19 cellular contexts compared by ENCODE assay signal in genomic region chr14:73261520-73262426, GRCh38.
"Had no signal": no experiment of that assay in that cellular context is flagged by ENCODE, and none has a peak within 500 bp of the region (broad histone marks: within the 10 kb centered on the region; RNA-seq: fewer than 3 reads in every experiment).

No MANE protein-coding gene starts in this region.

- H3K27me3 ChIP-seq: body of pancreas, hepatocyte, neural progenitor cell, ovary, thyroid gland had no signal

- H3K4me1 ChIP-seq: body of pancreas, neural progenitor cell, thyroid gland had no signal

- H3K9me3 ChIP-seq: body of pancreas, ovary, thyroid gland had no signal

- H3K27ac ChIP-seq: body of pancreas, dorsolateral prefrontal cortex, hepatocyte, neural progenitor cell, ovary, thyroid gland had no signal

- H3K9ac ChIP-seq: neural progenitor cell had no signal

- H3K4me3 ChIP-seq: body of pancreas, dorsolateral prefrontal cortex, hepatocyte, neural progenitor cell, ovary, thyroid gland had no signal

- FAIRE-seq: colon, islet of Langerhans had no signal

- ATAC-seq: activated CD8-positive, alpha-beta memory T cell treated with anti-CD3 and anti-CD28 coated beads, Interleukin-2, amount 10 ng/mL, durations not matched to agents 7 days and 5 days; body of pancreas; left lobe of liver; naive thymus-derived CD4-positive, alpha-beta T cell; WTC11 had no signal

- H3K36me3 ChIP-seq: neural progenitor cell, ovary had no signal

- DNase-seq: activated CD4-positive, alpha-beta memory T cell treated with anti-CD3 and anti-CD28 coated beads, Interleukin-2, amount 10 ng/mL, durations not matched to agents 7 days and 5 days; activated CD4-positive, alpha-beta T cell treated with anti-CD3 and anti-CD28 coated beads for 4 hours; activated CD8-positive, alpha-beta memory T cell treated with anti-CD3 and anti-CD28 coated beads, Interleukin-2, amount 10 ng/mL, durations not matched to agents 7 days and 5 days; activated naive CD4-positive, alpha-beta T cell treated with anti-CD3 and anti-CD28 coated beads for 36 hours; body of pancreas; caudate nucleus; foreskin fibroblast; mesenchymal stem cell; naive thymus-derived CD4-positive, alpha-beta T cell; stimulated activated naive CD4-positive, alpha-beta T cell treated with Interleukin-2 at 50 U/mL for 16 hours; thyroid gland had no signal
